In genomic region chr11:107860688-107861087, GRCh38 we compare ENCODE assay signal across 18 cellular contexts. TPM values are rescaled to one million over a fixed set of nuclear protein-coding genes. Genes with fewer than 3 reads are reported as not detected.
DNase-seq lines count a peak whose midpoint lies in the region; ATAC-seq and TF ChIP-seq lines count a peak whose summit lies in the region.
"Had no signal": no experiment of that assay in that cellular context is flagged by ENCODE, and none has a peak within 500 bp of the region (broad histone marks: within the 10 kb centered on the region; RNA-seq: fewer than 3 reads in every experiment).

No MANE protein-coding gene starts in this region.

- DNase-seq in activated CD4-positive, alpha-beta T cell treated with anti-CD3 and anti-CD28 coated beads, Interleukin-2, amount 10 ng/mL, durations not matched to agents 24 days and 14 days: no peak
- DNase-seq in activated CD4-positive, alpha-beta T cell treated with anti-CD3 and anti-CD28 coated beads for 1 hour: no peak
- DNase-seq in GM23338 (ENCODE audit: low spot score) (peak; percentile 21), nephron progenitor cell (no peak), PC-9 (no peak), UCSD-AML1 (lab: John Stamatoyannopoulos, UW; ENCODE audit: unreplicated experiment) (no peak)
- no peak for DNase-seq in activated CD4-positive, alpha-beta memory T cell treated with anti-CD3 and anti-CD28 coated beads, Interleukin-2, amount 10 ng/mL, durations not matched to agents 7 days and 5 days
- DNase-seq: activated naive CD8-positive, alpha-beta T cell treated with anti-CD3 and anti-CD28 coated beads, Interleukin-2, amount 10 ng/mL, durations not matched to agents 7 days and 5 days; central memory CD4-positive, alpha-beta T cell; COR-L47; effector memory CD8-positive, alpha-beta T cell; hypothalamus; left colon; NCI-H345; psoas muscle had no signal

- peak overlapping the region; percentile 90 for H3K4me3 Mint-ChIP-seq in activated CD4-positive, alpha-beta T cell treated with anti-CD3 and anti-CD28 coated beads, Interleukin-2, amount 10 ng/mL, durations not matched to agents 24 days and 14 days
- H3K4me3 Mint-ChIP-seq in GM23338 (peak overlapping the region; percentile 87; the same call in 2 of the 3 replicates), nephron progenitor cell (peak overlapping the region; percentile 55)
- H3K4me3 Mint-ChIP-seq in activated CD4-positive, alpha-beta memory T cell treated with anti-CD3 and anti-CD28 coated beads, Interleukin-2, amount 10 ng/mL, durations not matched to agents 7 days and 5 days: peak overlapping the region; percentile 30
- H3K4me3 Mint-ChIP-seq: activated naive CD8-positive, alpha-beta T cell treated with anti-CD3 and anti-CD28 coated beads, Interleukin-2, amount 10 ng/mL, durations not matched to agents 7 days and 5 days had no signal

- ATAC-seq in GM23338 (no peak), GM21825 (IDR thresholded peaks at IDR 0.05; ENCODE audit: unreplicated experiment) (no peak)
- ATAC-seq: effector memory CD8-positive, alpha-beta T cell; left colon; psoas muscle had no signal

- peaks cover 20% of the 10 kb centered on the region for H3K4me1 Mint-ChIP-seq in activated CD4-positive, alpha-beta T cell treated with anti-CD3 and anti-CD28 coated beads, Interleukin-2, amount 10 ng/mL, durations not matched to agents 24 days and 14 days
- H3K4me1 Mint-ChIP-seq in GM23338 (peaks cover 14% of the 10 kb centered on the region; the same call in 2 of the 3 replicates), nephron progenitor cell (peaks cover 23% of the 10 kb centered on the region)
- H3K4me1 Mint-ChIP-seq in activated CD4-positive, alpha-beta memory T cell treated with anti-CD3 and anti-CD28 coated beads, Interleukin-2, amount 10 ng/mL, durations not matched to agents 7 days and 5 days: peaks cover 29% of the 10 kb centered on the region

- CTCF ChIA-PET in activated CD4-positive, alpha-beta memory T cell treated with anti-CD3 and anti-CD28 coated beads, Interleukin-2, amount 10 ng/mL, durations not matched to agents 7 days and 5 days (lab: Charles Lee): no interaction called here
- CTCF ChIA-PET in PC-9 (lab: Charles Lee): no interaction called here

- H3K27me3 ChIP-seq in GM23338 (ENCODE audit: insufficient read depth) (peaks cover 19% of the 10 kb centered on the region), PC-9 (ENCODE audit: insufficient read depth, low read depth) (no peaks in the 10 kb centered on the region)
- H3K27me3 ChIP-seq: SJSA1 had no signal

- H3K36me3 ChIP-seq in GM23338 (ENCODE audit: insufficient read depth) (no peaks in the 10 kb centered on the region), PC-9 (ENCODE audit: low read depth) (no peaks in the 10 kb centered on the region)
- H3K36me3 ChIP-seq: SJSA1 had no signal

- intact Hi-C loops in activated CD4-positive, alpha-beta T cell treated with anti-CD3 and anti-CD28 coated beads, Interleukin-2, amount 10 ng/mL, durations not matched to agents 24 days and 14 days (cut with micrococcal nuclease): no loop called here
- intact Hi-C loops in PC-9 (cut with micrococcal nuclease; ENCODE audit: unreplicated experiment): no loop called here

- H3K36me3 Mint-ChIP-seq in activated CD4-positive, alpha-beta T cell treated with anti-CD3 and anti-CD28 coated beads, Interleukin-2, amount 10 ng/mL, durations not matched to agents 24 days and 14 days (ENCODE audit: low read depth): peaks cover 3% of the 10 kb centered on the region
- H3K36me3 Mint-ChIP-seq in GM23338 (ENCODE audit: low read depth) (no peaks in the 10 kb centered on the region), nephron progenitor cell (ENCODE audit: low read depth) (no peaks in the 10 kb centered on the region)
- H3K36me3 Mint-ChIP-seq in activated CD4-positive, alpha-beta memory T cell treated with anti-CD3 and anti-CD28 coated beads, Interleukin-2, amount 10 ng/mL, durations not matched to agents 7 days and 5 days (ENCODE audit: low read depth): peaks cover 2% of the 10 kb centered on the region
- H3K36me3 Mint-ChIP-seq: activated naive CD8-positive, alpha-beta T cell treated with anti-CD3 and anti-CD28 coated beads, Interleukin-2, amount 10 ng/mL, durations not matched to agents 7 days and 5 days had no signal

- H3K79me2 ChIP-seq in GM23338 (replicated peaks; ENCODE audit: insufficient read depth): peaks cover 16% of the 10 kb centered on the region
- H3K79me2 ChIP-seq in PC-9 (ENCODE audit: low read depth): peaks cover 33% of the 10 kb centered on the region

- peaks cover 11% of the 10 kb centered on the region for H3K27me3 Mint-ChIP-seq in activated CD4-positive, alpha-beta T cell treated with anti-CD3 and anti-CD28 coated beads, Interleukin-2, amount 10 ng/mL, durations not matched to agents 24 days and 14 days
- peaks cover 16% of the 10 kb centered on the region for H3K27me3 Mint-ChIP-seq in GM23338 (ENCODE audit: insufficient read depth, low read depth, poor library complexity)
- no peaks in the 10 kb centered on the region for H3K27me3 Mint-ChIP-seq in activated CD4-positive, alpha-beta memory T cell treated with anti-CD3 and anti-CD28 coated beads, Interleukin-2, amount 10 ng/mL, durations not matched to agents 7 days and 5 days
- peaks cover 53% of the 10 kb centered on the region for H3K27me3 Mint-ChIP-seq in nephron progenitor cell (ENCODE audit: low read depth, poor library complexity)

- no peak overlapping the region for H3K27ac Mint-ChIP-seq in activated CD4-positive, alpha-beta T cell treated with anti-CD3 and anti-CD28 coated beads, Interleukin-2, amount 10 ng/mL, durations not matched to agents 24 days and 14 days
- no peak overlapping the region for H3K27ac Mint-ChIP-seq in GM23338
- H3K27ac Mint-ChIP-seq in activated CD4-positive, alpha-beta memory T cell treated with anti-CD3 and anti-CD28 coated beads, Interleukin-2, amount 10 ng/mL, durations not matched to agents 7 days and 5 days: no peak overlapping the region
- H3K27ac Mint-ChIP-seq in nephron progenitor cell: no peak overlapping the region
- H3K27ac Mint-ChIP-seq: activated naive CD8-positive, alpha-beta T cell treated with anti-CD3 and anti-CD28 coated beads, Interleukin-2, amount 10 ng/mL, durations not matched to agents 7 days and 5 days; stimulated activated naive CD8-positive, alpha-beta T cell treated with anti-CD3 and anti-CD28 coated beads, Interleukin-15, Interleukin-2, amounts not matched to agents 100 ng/mL and 50 ng/mL, for 24 hours had no signal

- POLR2A ChIA-PET in activated CD4-positive, alpha-beta memory T cell treated with anti-CD3 and anti-CD28 coated beads, Interleukin-2, amount 10 ng/mL, durations not matched to agents 7 days and 5 days (lab: Charles Lee): no interaction called here
- POLR2A ChIA-PET in PC-9 (lab: Charles Lee; ENCODE audit: unreplicated experiment): no interaction called here

- no peaks in the 10 kb centered on the region for H3K9me3 ChIP-seq in PC-9 (ENCODE audit: insufficient read depth, low read depth)
- H3K9me3 ChIP-seq: psoas muscle, SJSA1 had no signal

- H2AFZ ChIP-seq in GM23338 (no peak overlapping the region), PC-9 (no peak overlapping the region)

- H4K20me1 ChIP-seq in GM23338 (replicated peaks; ENCODE audit: insufficient read depth) (no peaks in the 10 kb centered on the region; the same call in 1 of the 2 replicates), PC-9 (ENCODE audit: insufficient read depth) (peaks cover 7% of the 10 kb centered on the region)

- TF ChIP-seq CTCF in GM23338 (conservative IDR thresholded peaks at IDR 0.05; ENCODE audit: low read depth in 2 of 2) (no peak), nephron progenitor cell (IDR thresholded peaks at IDR 0.05) (no peak), PC-9 (conservative IDR thresholded peaks at IDR 0.05) (no peak)

- H3F3A ChIP-seq in GM23338 (replicated peaks; ENCODE audit: low read depth) (no peaks in the 10 kb centered on the region), PC-9 (ENCODE audit: insufficient read depth, low read depth) (peaks cover 24% of the 10 kb centered on the region)

- no peaks in the 10 kb centered on the region for H3K9me2 ChIP-seq in GM23338 (ENCODE audit: insufficient read depth)
- H3K9me2 ChIP-seq in PC-9 (ENCODE audit: insufficient read depth): no peaks in the 10 kb centered on the region

- H3K4me1 ChIP-seq in GM23338 (ENCODE audit: insufficient read depth) (peaks cover 18% of the 10 kb centered on the region), PC-9 (replicated peaks; ENCODE audit: insufficient read depth) (peaks cover 18% of the 10 kb centered on the region; the same call in 1 of the 2 replicates)
- H3K4me1 ChIP-seq: SJSA1 had no signal

- H3K4me3 ChIP-seq in GM23338 (no peak overlapping the region), PC-9 (no peak overlapping the region)
- H3K4me3 ChIP-seq: SJSA1 had no signal

- BruUV-seq in PC-9 (replicated peaks; lab: Mats Ljungman, UMichigan): no TSS peak

- H3K27ac ChIP-seq in GM23338 (ENCODE audit: low read depth) (no peak overlapping the region), PC-9 (no peak overlapping the region)
- H3K27ac ChIP-seq: psoas muscle, SJSA1 had no signal

- H3K4me2 ChIP-seq in GM23338: 0 out of 2 replicates have a peak overlapping the region, but pooled peaks have one; percentile 100
- H3K4me2 ChIP-seq in PC-9: no peak overlapping the region

- H3K9me3 Mint-ChIP-seq in activated CD4-positive, alpha-beta T cell treated with anti-CD3 and anti-CD28 coated beads, Interleukin-2, amount 10 ng/mL, durations not matched to agents 24 days and 14 days: no peaks in the 10 kb centered on the region
- H3K9me3 Mint-ChIP-seq in GM23338 (no peaks in the 10 kb centered on the region; the same call in 2 of the 3 replicates), nephron progenitor cell (no peaks in the 10 kb centered on the region)
- no peaks in the 10 kb centered on the region for H3K9me3 Mint-ChIP-seq in activated CD4-positive, alpha-beta memory T cell treated with anti-CD3 and anti-CD28 coated beads, Interleukin-2, amount 10 ng/mL, durations not matched to agents 7 days and 5 days
- H3K9me3 Mint-ChIP-seq: activated naive CD8-positive, alpha-beta T cell treated with anti-CD3 and anti-CD28 coated beads, Interleukin-2, amount 10 ng/mL, durations not matched to agents 7 days and 5 days; effector memory CD8-positive, alpha-beta T cell; stimulated activated naive CD8-positive, alpha-beta T cell treated with anti-CD3 and anti-CD28 coated beads, Interleukin-15, Interleukin-2, amounts not matched to agents 100 ng/mL and 50 ng/mL, for 24 hours had no signal

RNA-seq across cellular contexts. Expression of gene SLC35F2, which starts 2.1 kb away (rescaled TPM):
- total RNA-seq in activated CD4-positive, alpha-beta T cell treated with anti-CD3 and anti-CD28 coated beads, Interleukin-2, amount 10 ng/mL, durations not matched to agents 24 days and 14 days: 31.9 and 35.1 TPM in 2 replicates
- 28.9 and 32.5 TPM in 2 replicates for total RNA-seq in GM23338 (2014; rRNA removed; shearing (Covaris generic))
- 21.3 and 25.2 TPM in 2 replicates for polyA plus RNA-seq in GM23338 (2016; fragmentation: Nextera tagmentation; extraction: Ambion mirVana)
- 10 to 100 TPM; 10.3 to 13.3 TPM for total RNA-seq in activated CD4-positive, alpha-beta memory T cell treated with anti-CD3 and anti-CD28 coated beads, Interleukin-2, amount 10 ng/mL, durations not matched to agents 7 days and 5 days
- total RNA-seq in PC-9 (2021): 24.9 and 35.7 TPM in 2 replicates

Comparison
In these comparisons a context has a peak if more than half of its experiments do, and no peak if none do; other contexts are left out.
1. H3K4me3 Mint-ChIP-seq: peak in every context shown above with its lines; median percentile 90 in activated CD4-positive, alpha-beta T cell treated with anti-CD3 and anti-CD28 coated beads, Interleukin-2, amount 10 ng/mL, durations not matched to agents 24 days and 14 days; 87 in GM23338; 55 in nephron progenitor cell; 30 in activated CD4-positive, alpha-beta memory T cell treated with anti-CD3 and anti-CD28 coated beads, Interleukin-2, amount 10 ng/mL, durations not matched to agents 7 days and 5 days.